8 cellular contexts compared by ENCODE assay signal in genomic region chr17:75720656-75721462, GRCh38. TPM values are rescaled to one million over a fixed set of nuclear protein-coding genes. Genes with fewer than 3 reads are reported as not detected.
DNase-seq lines count a peak whose midpoint lies in the region; ATAC-seq and TF ChIP-seq lines count a peak whose summit lies in the region.

Gene ITGB4, plus strand, starts transcription at chr17:75721459. Its CDS starts 3,245 bp downstream, at chr17:75724704.

- peaks cover 0 to 3% of the 10 kb centered on the region in 2 donors for H3K27me3 Mint-ChIP-seq in natural killer cell (ENCODE audit: low read depth in 2 of 2)

- H4K20me1 ChIP-seq in DND-41 (ENCODE audit: insufficient read depth, low read length) = 0 out of 2 replicates have a peak, but pooled peaks cover 6% of the 10 kb centered on the region

- H3K4me3 ChIP-seq in DND-41 (ENCODE audit: low read depth in 1 of 2, low read length in 2 of 2) = no peak within 1 kb of the TSS

- no peaks in the 10 kb centered on the region for H3K9me3 ChIP-seq in DND-41 (ENCODE audit: insufficient read depth, low read length, severe bottlenecking)

- H3K36me3 ChIP-seq in DND-41 (ENCODE audit: insufficient read depth, low read length) = no peaks in the 10 kb centered on the region

- H3K9me3 Mint-ChIP-seq in natural killer cell = no peaks in the 10 kb centered on the region

- peaks cover 5% of the 10 kb centered on the region for H3K4me1 ChIP-seq in DND-41 (ENCODE audit: insufficient read depth, low read length)

- no peak within 1 kb of the TSS for H2AFZ ChIP-seq in DND-41 (ENCODE audit: low read depth, low read length)

- intact Hi-C loops in natural killer cell (cut with micrococcal nuclease) = no loop called here

- H3K27ac Mint-ChIP-seq in natural killer cell = peak within 1 kb of the TSS in 1 of 2 donors; percentile 31

- peak within 1 kb of the TSS; percentile 55 for H3K4me2 ChIP-seq in DND-41 (ENCODE audit: insufficient read depth, low read length)

- DNase-seq in DND-41 = peak; percentile 15
- peak; percentile 59 for DNase-seq in NCI-H1048 (lab: John Stamatoyannopoulos, UW)
- DNase-seq in activated CD8-positive, alpha-beta memory T cell treated with anti-CD3 and anti-CD28 coated beads, Interleukin-2, amount 50 U/mL, for 4 hours = peak; percentile 68
- DNase-seq in epithelial cell of prostate (ENCODE audit: low read depth, low spot score) = peak; percentile 55
- DNase-seq in natural killer cell = peak; percentile 54
- peak; percentile 35 for DNase-seq in stimulated activated naive CD4-positive, alpha-beta T cell treated with Interleukin-2 at 50 U/mL for 16 hours (lab: John Stamatoyannopoulos, UW)
- no peak for DNase-seq in amniotic stem cell (lab: John Stamatoyannopoulos, UW)

- ATAC-seq in DND-41 (ENCODE audit: insufficient read depth, low read depth) = peak; percentile 76
- peak; percentile 81 to 94 (median 90) for ATAC-seq in natural killer cell
- no peak for ATAC-seq in GM18868 (IDR thresholded peaks at IDR 0.05; ENCODE audit: unreplicated experiment)

- peak within 1 kb of the TSS; percentile 87 for H3K4me3 Mint-ChIP-seq in natural killer cell

- H3K36me3 Mint-ChIP-seq in natural killer cell = no peaks in the 10 kb centered on the region

- no peak within 1 kb of the TSS for H3K27ac ChIP-seq in DND-41 (ENCODE audit: low read length)
- peak within 1 kb of the TSS; percentile 98 for H3K27ac ChIP-seq in epithelial cell of prostate

- peaks cover 0 to 10% of the 10 kb centered on the region in 2 donors for H3K4me1 Mint-ChIP-seq in natural killer cell

- TF ChIP-seq CTCF in DND-41 (IDR thresholded peaks at IDR 0.05; ENCODE audit: borderline replicate concordance, extremely low read depth, low read length, poor library complexity, severe bottlenecking) (no peak), natural killer cell (IDR thresholded peaks at IDR 0.05) (no peak)

- no peak within 1 kb of the TSS for H3K9ac ChIP-seq in DND-41 (ENCODE audit: low read depth, low read length)

- no peaks in the 10 kb centered on the region for H3K79me2 ChIP-seq in DND-41 (ENCODE audit: insufficient read depth, low read length)

- peaks cover 24% of the 10 kb centered on the region for H3K27me3 ChIP-seq in DND-41 (ENCODE audit: insufficient read depth, low read length, poor library complexity)

RNA-seq across cellular contexts. Expression of gene ITGB4, which starts in this region (rescaled TPM):
- total RNA-seq in natural killer cell = 1 to 10 TPM in 1 of 3 donors, under 1 TPM in 2; 0.38 to 1.0 (median 0.68) TPM
